ENCODE assay signal across 9 cellular contexts in genomic region chr1:110879758-110880606, GRCh38. TPM values are rescaled to one million over a fixed set of nuclear protein-coding genes. Genes with fewer than 3 reads are reported as not detected.
A peak's percentile ranks its signal among the peaks of the same experiment; 100 is the strongest.
DNase-seq lines count a peak whose midpoint lies in the region; ATAC-seq and TF ChIP-seq lines count a peak whose summit lies in the region.
"Had no signal": no experiment of that assay in that cellular context is flagged by ENCODE, and none has a peak within 500 bp of the region (broad histone marks: within the 10 kb centered on the region; RNA-seq: fewer than 3 reads in every experiment).

No MANE protein-coding gene starts in this region.

- DNase-seq in heart left ventricle = no peak
- DNase-seq in right atrium auricular region (ENCODE audit: low spot score) = no peak
- DNase-seq in activated CD4-positive, CD25-positive, alpha-beta regulatory T cell treated with anti-CD3 and anti-CD28 coated beads, Interleukin-2, amount 50 U/mL, for 72 hours = peak; percentile 51
- peak; percentile 11 for DNase-seq in medulla oblongata (ENCODE audit: extremely low spot score)
- DNase-seq in epidermal melanocyte (ENCODE audit: insufficient read length, low spot score) = no peak
- no peak for DNase-seq in cerebellar nuclear complex (lab: John Stamatoyannopoulos, UW)
- DNase-seq in NCI-H1092 (lab: John Stamatoyannopoulos, UW) = no peak

- no peaks in the 10 kb centered on the region for H3K9me3 ChIP-seq in heart left ventricle
- no peaks in the 10 kb centered on the region for H3K9me3 ChIP-seq in right atrium auricular region

- H3K4me3 ChIP-seq in heart left ventricle = peak overlapping the region in 1 of 12 donors; percentile 22
- no peak overlapping the region for H3K4me3 ChIP-seq in right atrium auricular region

- peaks cover 0 to 90% (median 0%) of the 10 kb centered on the region in 12 donors for H3K4me1 ChIP-seq in heart left ventricle
- H3K4me1 ChIP-seq in right atrium auricular region = no peaks in the 10 kb centered on the region

- intact Hi-C loops in heart left ventricle (cut with DNase I) = no loop called here

- no peak for TF ChIP-seq POLR2A in heart left ventricle (IDR thresholded peaks at IDR 0.05)

- no peak for TF ChIP-seq CTCF in heart left ventricle (IDR thresholded peaks at IDR 0.05)
- no peak for TF ChIP-seq CTCF in right atrium auricular region (IDR thresholded peaks at IDR 0.05)

- H3K27me3 ChIP-seq in heart left ventricle = no peaks in the 10 kb centered on the region
- H3K27me3 ChIP-seq in right atrium auricular region = no peaks in the 10 kb centered on the region

- H3K36me3 ChIP-seq in heart left ventricle (peaks cover 0 to 4% (median 0%) of the 10 kb centered on the region in 9 donors), right atrium auricular region (no peaks in the 10 kb centered on the region)

- 37 to 54% (median 48%) methylated on average over 7 of the region's 7 CpGs for WGBS in heart left ventricle, 4 donors

- ATAC-seq in heart left ventricle (peak in 3 of 4 donors; percentile 44 to 59 (median 50)), HG03432 (IDR thresholded peaks at IDR 0.05; ENCODE audit: unreplicated experiment) (peak; percentile 66)

- H3K27ac ChIP-seq in heart left ventricle (peak overlapping the region in 1 of 12 donors; percentile 79), right atrium auricular region (no peak overlapping the region)

RNA-seq across cellular contexts. Expression of gene CD53, which starts 7.0 kb away (rescaled TPM):
- total RNA-seq in heart left ventricle (100 to 1,000 TPM in 1 of 9 donors, 10 to 100 TPM in 2, 1 to 10 TPM in 6; 4.4 to 101 (median 8.0) TPM), right atrium auricular region (10 to 100 TPM in 1 of 2 donors, 1 to 10 TPM in 1; 7.0 to 29.4 TPM)
- 10 to 100 TPM in 1 of 2 donors, 1 to 10 TPM in 1; 3.7 to 12.1 TPM for polyA plus RNA-seq in heart left ventricle
- polyA plus RNA-seq: neural cell had no signal

Comparison
In these comparisons a context has a peak if more than half of its experiments do, and no peak if none do; other contexts are left out.
1. DNase-seq: peak in activated CD4-positive, CD25-positive, alpha-beta regulatory T cell treated with anti-CD3 and anti-CD28 coated beads, Interleukin-2, amount 50 U/mL, for 72 hours (single experiment) and medulla oblongata (single experiment); none in heart left ventricle (0 of 5), right atrium auricular region (single experiment), epidermal melanocyte (single experiment), cerebellar nuclear complex (0 of 2) and NCI-H1092 (single experiment).